Comparison of ENCODE assay signal across 25 cellular contexts in the genomic region with DNA sequence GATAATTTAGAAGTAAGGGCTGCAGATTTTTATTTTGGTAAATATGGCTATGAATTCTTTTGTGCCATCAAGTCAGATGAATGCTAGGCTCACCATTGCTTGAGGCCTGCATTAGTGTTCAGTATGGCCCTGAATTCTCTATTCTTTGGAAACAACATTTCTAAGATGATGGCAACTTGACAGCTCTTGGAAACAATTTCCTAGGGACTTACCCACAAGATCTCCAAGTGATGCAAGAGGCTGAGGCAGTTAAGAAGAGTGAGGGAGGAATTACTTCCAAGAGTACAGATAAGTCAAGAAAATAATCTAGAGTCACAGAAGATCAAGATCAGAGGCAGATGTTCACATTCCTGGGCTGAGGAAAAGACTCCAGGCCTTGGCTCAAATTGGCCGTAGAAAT.
DNase-seq lines count a peak whose midpoint lies in the region; ATAC-seq and TF ChIP-seq lines count a peak whose summit lies in the region.
"Had no signal": no experiment of that assay in that cellular context is flagged by ENCODE, and none has a peak within 500 bp of the region (broad histone marks: within the 10 kb centered on the region; RNA-seq: fewer than 3 reads in every experiment).

No MANE protein-coding gene starts in this region.

- H3K36me3 ChIP-seq in adipocyte (ENCODE audit: control insufficient read depth, insufficient read depth, low read length, severe bottlenecking), result no peaks in the 10 kb centered on the region
- no peaks in the 10 kb centered on the region for H3K36me3 ChIP-seq in adrenal gland (replicated peaks in 1 of 2)

- ATAC-seq in HG03469 (IDR thresholded peaks at IDR 0.05; ENCODE audit: unreplicated experiment), result no peak
- ATAC-seq: A549, GM23338, PC-3 had no signal

- H3K9ac ChIP-seq in adipocyte (ENCODE audit: low read length), result no peak overlapping the region
- H3K9ac ChIP-seq: SK-N-SH had no signal

- H3K27ac ChIP-seq in adrenal gland, result no peak overlapping the region
- H3K27ac ChIP-seq: A549, HL-60 had no signal

- H3K4me3 ChIP-seq in adipocyte (ENCODE audit: low read length) (no peak overlapping the region), adrenal gland (no peak overlapping the region)
- H3K4me3 ChIP-seq: A549, GM23338 had no signal

- TF ChIP-seq POLR2A in adrenal gland (IDR thresholded peaks at IDR 0.05), result no peak

- WGBS in adrenal gland, 4 donors, result 83 to 100% (median 89%) methylated on average over 1 of the region's 1 CpG

- no peak for TF ChIP-seq CTCF in adrenal gland (IDR thresholded peaks at IDR 0.05)

- H3K27me3 ChIP-seq in adipocyte (replicated peaks; ENCODE audit: control insufficient read depth, insufficient read depth, low read length) (peaks cover 25% of the 10 kb centered on the region), adrenal gland (no peaks in the 10 kb centered on the region)

- intact Hi-C loops in adrenal gland (cut with DNase I), result no loop called here

- DNase-seq in adipocyte (ENCODE audit: low read depth) (peak; percentile 62), fibroblast of gingiva (ENCODE audit: low read depth) (peak; percentile 24), fibroblast of the conjunctiva (ENCODE audit: low read depth) (peak; percentile 13), stromal cell of bone marrow (ENCODE audit: low read depth) (peak; percentile 13), NCI-H2081 (lab: John Stamatoyannopoulos, UW) (no peak), adrenal gland (no peak)
- DNase-seq: C1 segment of cervical spinal cord; CD4-positive, alpha-beta memory T cell; COR-L47; DMS53; H9; NCI-H1048; NCI-H1417; NCI-H1694; NCI-H2029 treated with DMSO at 0.1 percent for 48 hours; NCI-H2171; NCI-H524 treated with DMSO at 0.1 percent for 48 hours; NCI-H82; NK-92 treated with Interleukin-12 subunit alpha and Interleukin-12 subunit beta, amount 100 ng/mL, for 24 hours; PC-3; SK-N-SH had no signal

- H3K9me3 ChIP-seq in adipocyte (ENCODE audit: control insufficient read depth, low read length) (no peaks in the 10 kb centered on the region), adrenal gland (replicated peaks in 1 of 3) (no peaks in the 10 kb centered on the region)
- H3K9me3 ChIP-seq: A549, SK-N-SH had no signal

- peaks cover 13% of the 10 kb centered on the region for H3K4me1 ChIP-seq in adipocyte (ENCODE audit: control insufficient read depth, insufficient read depth, low read length)
- no peaks in the 10 kb centered on the region for H3K4me1 ChIP-seq in adrenal gland (replicated peaks in 1 of 2)

Comparison
In these comparisons a context has a peak if more than half of its experiments do, and no peak if none do; other contexts are left out.
1. DNase-seq: peak in adipocyte (single experiment), fibroblast of gingiva (single experiment), fibroblast of the conjunctiva (single experiment) and stromal cell of bone marrow (single experiment); none in NCI-H2081 (0 of 2) and adrenal gland (0 of 7).